In the genomic region with DNA sequence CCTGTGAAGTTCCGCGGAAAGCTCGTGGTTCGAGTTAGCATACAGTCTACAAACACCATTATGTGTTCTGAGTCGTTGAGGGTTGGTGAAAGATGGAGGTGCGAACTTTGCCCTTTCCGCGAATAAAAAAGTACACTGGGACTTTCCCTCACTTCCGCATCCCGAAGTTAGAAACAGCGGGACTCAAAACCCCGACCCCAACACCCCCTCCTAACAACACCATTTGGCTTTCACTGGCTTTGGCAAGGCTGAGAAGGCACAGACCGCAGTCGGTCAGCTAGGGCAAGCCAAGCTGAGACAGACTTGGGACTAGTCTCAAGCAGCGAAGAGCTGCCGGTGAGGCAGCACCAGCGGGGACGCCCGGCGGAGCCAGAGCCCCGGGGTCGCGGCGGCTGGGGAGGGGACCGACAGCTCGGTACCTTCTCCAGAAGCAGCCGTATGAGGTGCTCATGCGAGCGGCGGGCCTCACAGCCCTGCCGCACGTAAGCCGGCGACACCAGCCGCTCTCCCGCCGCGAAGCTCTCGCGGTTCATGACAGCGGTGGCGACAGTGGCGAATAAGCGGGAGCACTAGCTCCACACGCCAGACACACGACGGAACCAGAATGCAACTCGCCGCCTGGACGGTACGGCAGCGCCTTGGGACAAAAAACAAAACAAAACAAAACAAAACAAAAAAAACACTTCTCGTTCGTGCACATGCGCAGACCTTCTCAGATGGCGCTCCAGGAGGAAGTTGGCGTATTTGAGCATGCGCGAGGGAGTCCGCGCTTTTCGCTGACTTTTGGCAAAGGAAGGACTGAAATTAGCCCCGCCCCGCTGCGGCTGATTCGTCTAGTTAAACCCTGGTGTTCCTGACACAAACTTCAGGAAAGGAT, we compare ENCODE assay signal across 8 cellular contexts. TPM values are rescaled to one million over a fixed set of nuclear protein-coding genes. Genes with fewer than 3 reads are reported as not detected.
DNase-seq lines count a peak whose midpoint lies in the region; ATAC-seq and TF ChIP-seq lines count a peak whose summit lies in the region.

A gene (minus strand): TSS at position 613 of the 877 bp plus-strand sequence. CDS start 80 bp downstream, at position 533.

- peaks cover 18% of the 10 kb centered on the region for H3K79me2 ChIP-seq in ACC112 (ENCODE audit: control insufficient read depth, insufficient read depth, low read length, unreplicated experiment)
- peaks cover 4% of the 10 kb centered on the region for H3K79me2 ChIP-seq in mammary epithelial cell (ENCODE audit: insufficient read depth, low read length)

- CTCF ChIA-PET in mammary epithelial cell (lab: Charles Lee; ENCODE audit: low non-redundant PET), result interaction anchor here (0.7 kb wide), 1 partner anchor 152 kb away, joined by 5 read pairs; no protein-coding TSS in a partner anchor

- DNase-seq in NCI-H2196 treated with DMSO at 0.1 percent for 48 hours (lab: John Stamatoyannopoulos, UW; ENCODE audit: unreplicated experiment) (peak; percentile 93), mammary epithelial cell (peak; percentile 96)

- H3K4me3 ChIP-seq in ACC112 (ENCODE audit: low read depth, low read length), result peak within 1 kb of the TSS; percentile 81
- H3K4me3 ChIP-seq in mammary epithelial cell (replicated peaks in 1 of 3; ENCODE audit: insufficient read depth in 1 of 3, low read depth in 2 of 3, low read length in 3 of 3), result peak within 1 kb of the TSS; percentile 71 to 96 (median 91)
- H3K4me3 ChIP-seq in iPS-20b (ENCODE audit: low read length), result peak within 1 kb of the TSS; percentile 95
- peak within 1 kb of the TSS; percentile 63 to 96 (median 84) for H3K4me3 ChIP-seq in skin epidermis

- in situ Hi-C loops in mammary epithelial cell (cut with MboI; ENCODE audit: low sequenced_read_pairs in 2 of 2), result no loop called here

- 0% methylated on average over 13 of the region's 66 CpGs for WGBS in mammary epithelial cell (ENCODE audit: low coverage, missing lambda C conversion rate)

- peak within 1 kb of the TSS; percentile 82 for H2AFZ ChIP-seq in ACC112 (ENCODE audit: low read length, unreplicated experiment)
- H2AFZ ChIP-seq in mammary epithelial cell (ENCODE audit: low read depth, low read length), result peak within 1 kb of the TSS; percentile 100

- peaks cover 7% of the 10 kb centered on the region; the same call in 1 of the 2 replicates for H3K36me3 ChIP-seq in ACC112 (ENCODE audit: insufficient read depth, low read length)
- peaks cover 3% of the 10 kb centered on the region for H3K36me3 ChIP-seq in mammary epithelial cell (ENCODE audit: insufficient read depth, low read length)
- no peaks in the 10 kb centered on the region for H3K36me3 ChIP-seq in iPS-20b (ENCODE audit: insufficient read depth, low read depth, low read length)

- H3K4me2 ChIP-seq in mammary epithelial cell (ENCODE audit: insufficient read depth, low read depth, low read length), result peak within 1 kb of the TSS; percentile 85

- BruUV-seq in mammary epithelial cell (replicated peaks; lab: Mats Ljungman, UMichigan), result TSS peak; percentile 44

- H3K27me3 ChIP-seq in ACC112 (ENCODE audit: insufficient read depth, low read length) (no peaks in the 10 kb centered on the region), mammary epithelial cell (ENCODE audit: insufficient read depth, low read length) (no peaks in the 10 kb centered on the region), iPS-20b (ENCODE audit: insufficient read depth, low read length) (no peaks in the 10 kb centered on the region)

- no peaks in the 10 kb centered on the region for H4K20me1 ChIP-seq in mammary epithelial cell (ENCODE audit: insufficient read depth, low read length)

- H3K9me3 ChIP-seq in mammary epithelial cell (replicated peaks; ENCODE audit: insufficient read depth, low read length) (no peaks in the 10 kb centered on the region), iPS-20b (ENCODE audit: insufficient read depth, low read depth, low read length) (no peaks in the 10 kb centered on the region)

- no peak for TF ChIP-seq CTCF in VCaP (conservative IDR thresholded peaks at IDR 0.05)
- TF ChIP-seq CTCF in mammary epithelial cell (conservative IDR thresholded peaks at IDR 0.05 in 1 of 2, IDR thresholded peaks at IDR 0.05 in 1 of 2; ENCODE audit: extremely low read depth in 1 of 2, insufficient read depth in 1 of 2, low read depth in 1 of 2, low read length in 2 of 2), result no peak

- intact Hi-C loops in mammary epithelial cell (cut with micrococcal nuclease), result loop anchor here (1.0 to 2.0 kb wide), 3 partner anchors 13 to 153 kb away; a partner anchor contains a TSS

- dilution Hi-C loops in mammary epithelial cell (cut with HindIII; ENCODE audit: low sequenced_read_pairs), result no loop called here

- peak within 1 kb of the TSS; percentile 77 for H3K27ac ChIP-seq in ACC112 (ENCODE audit: low read depth, low read length)
- peak within 1 kb of the TSS; percentile 88 for H3K27ac ChIP-seq in VCaP
- H3K27ac ChIP-seq in mammary epithelial cell (ENCODE audit: insufficient read depth, low read depth, low read length), result peak within 1 kb of the TSS; percentile 83
- H3K27ac ChIP-seq in iPS-20b (ENCODE audit: low read length), result peak within 1 kb of the TSS; percentile 73
- H3K27ac ChIP-seq in skin epidermis, result peak within 1 kb of the TSS; percentile 78 to 99 (median 95)

- peak; percentile 82 for ATAC-seq in GM18870 (IDR thresholded peaks at IDR 0.05; ENCODE audit: unreplicated experiment)
- ATAC-seq in HG03135 (IDR thresholded peaks at IDR 0.05; ENCODE audit: unreplicated experiment), result peak; percentile 82

- H3K9ac ChIP-seq in mammary epithelial cell (ENCODE audit: insufficient read depth, low read length) (peak within 1 kb of the TSS; percentile 86), iPS-20b (ENCODE audit: low read depth, low read length) (peak within 1 kb of the TSS; percentile 94)

- H3K4me1 ChIP-seq in ACC112 (ENCODE audit: control insufficient read depth, insufficient read depth, low read length, unreplicated experiment) (peaks cover 15% of the 10 kb centered on the region), mammary epithelial cell (ENCODE audit: insufficient read depth, low read length) (peaks cover 24% of the 10 kb centered on the region), iPS-20b (ENCODE audit: insufficient read depth, low read length) (peaks cover 3% of the 10 kb centered on the region; the same call in 1 of the 2 replicates)

RNA-seq across cellular contexts. Expression of the gene that starts here (rescaled TPM):
- 1 to 10 TPM; 7.8 to 8.8 TPM for total RNA-seq in mammary epithelial cell
- 2.7 TPM for polyA plus RNA-seq in mammary epithelial cell
- 8.1 TPM for polyA minus RNA-seq in mammary epithelial cell

Comparison
In these comparisons a context has a peak if more than half of its experiments do, and no peak if none do; other contexts are left out.
1. Peak in every context shown above with its lines: DNase-seq, ATAC-seq, H3K4me3 ChIP-seq and H3K27ac ChIP-seq.